23 cellular contexts compared by ENCODE assay signal in genomic region chr5:115490601-115491000, GRCh38. TPM values are rescaled to one million over a fixed set of nuclear protein-coding genes. Genes with fewer than 3 reads are reported as not detected.
DNase-seq lines count a peak whose midpoint lies in the region; ATAC-seq and TF ChIP-seq lines count a peak whose summit lies in the region.
"Had no signal": no experiment of that assay in that cellular context is flagged by ENCODE, and none has a peak within 500 bp of the region (broad histone marks: within the 10 kb centered on the region; RNA-seq: fewer than 3 reads in every experiment).

No MANE protein-coding gene starts in this region.

- intact Hi-C loops in left cardiac atrium (cut with DNase I): no loop called here

- TF ChIP-seq CTCF in HEK293 (tag by site-specific recombination; IDR thresholded peaks at IDR 0.05): no peak
- no peak for TF ChIP-seq CTCF in WTC11 (IDR thresholded peaks at IDR 0.05)

- POLR2A ChIA-PET in HEK293 (lab: Yijun Ruan, JAX): no interaction called here
- POLR2A ChIA-PET in WTC11 (lab: Charles Lee): no interaction called here

- ATAC-seq in WTC11 (peak; percentile 23), left cardiac atrium (no peak)

- no peaks in the 10 kb centered on the region for H3K9me3 Mint-ChIP-seq in WTC11
- H3K9me3 Mint-ChIP-seq: H9 had no signal

- H3K4me3 Mint-ChIP-seq in WTC11: no peak overlapping the region
- H3K4me3 Mint-ChIP-seq: H9, IgD-negative memory B cell had no signal

- no peaks in the 10 kb centered on the region for H3K36me3 ChIP-seq in HEK293 (ENCODE audit: control insufficient read depth in 2 of 2, insufficient read depth in 1 of 2, low read length in 2 of 2)

- H3K27me3 Mint-ChIP-seq in WTC11 (ENCODE audit: low read depth): no peaks in the 10 kb centered on the region; the same call in 1 of the 2 replicates

- DNase-seq in NCI-H510A (lab: John Stamatoyannopoulos, UW): peak; percentile 9
- no peak for DNase-seq in NCI-H510A treated with DMSO at 0.1 percent for 48 hours (lab: John Stamatoyannopoulos, UW)
- no peak for DNase-seq in WTC11 (ENCODE audit: low spot score)
- DNase-seq in myocyte (ENCODE audit: low read depth): peak; percentile 56
- no peak for DNase-seq in left cardiac atrium
- DNase-seq in Ammon's horn (ENCODE audit: low spot score): no peak
- no peak for DNase-seq in ureter (ENCODE audit: low spot score)
- DNase-seq: AML-193, Caco-2, GF-D8, H9, Karpas-422, MM.1S, NCI-H1092, NCI-H1436 treated with DMSO at 0.1 percent for 48 hours, NCI-H2081, NCI-H2171 treated with DMSO at 0.1 percent for 48 hours, NCI-H446, NCI-H82, PC-9 had no signal

- no peak overlapping the region for H3K27ac Mint-ChIP-seq in WTC11
- H3K27ac Mint-ChIP-seq: H9, IgD-negative memory B cell had no signal

- no peaks in the 10 kb centered on the region for H3K36me3 Mint-ChIP-seq in WTC11
- H3K36me3 Mint-ChIP-seq: IgD-negative memory B cell had no signal

- H3K27ac ChIP-seq in HEK293 (ENCODE audit: extremely low read depth, low read depth, low read length): no peak overlapping the region
- H3K27ac ChIP-seq: 22Rv1, PC-9 had no signal

- H3K9me3 ChIP-seq in HEK293 (ENCODE audit: control insufficient read depth, insufficient read depth, low read depth, low read length): no peaks in the 10 kb centered on the region
- H3K9me3 ChIP-seq: Caco-2 had no signal

- CTCF ChIA-PET in HEK293 (lab: Yijun Ruan, JAX) (no interaction called here), WTC11 (lab: Charles Lee) (no interaction called here)

- H3K4me1 ChIP-seq in HEK293 (ENCODE audit: control insufficient read depth, insufficient read depth, low read length): no peaks in the 10 kb centered on the region
- H3K4me1 ChIP-seq: Caco-2 had no signal

- peaks cover 19% of the 10 kb centered on the region for H3K4me1 Mint-ChIP-seq in WTC11

- no peak overlapping the region for H3K4me3 ChIP-seq in HEK293 (ENCODE audit: low read depth, low read length)
- H3K4me3 ChIP-seq: PC-9 had no signal

TF ChIP-seq in HEK293, 187 proteins besides CTCF, POLR2A, EP300 and RAD21:
- TF ChIP-seq, protein P1, sequence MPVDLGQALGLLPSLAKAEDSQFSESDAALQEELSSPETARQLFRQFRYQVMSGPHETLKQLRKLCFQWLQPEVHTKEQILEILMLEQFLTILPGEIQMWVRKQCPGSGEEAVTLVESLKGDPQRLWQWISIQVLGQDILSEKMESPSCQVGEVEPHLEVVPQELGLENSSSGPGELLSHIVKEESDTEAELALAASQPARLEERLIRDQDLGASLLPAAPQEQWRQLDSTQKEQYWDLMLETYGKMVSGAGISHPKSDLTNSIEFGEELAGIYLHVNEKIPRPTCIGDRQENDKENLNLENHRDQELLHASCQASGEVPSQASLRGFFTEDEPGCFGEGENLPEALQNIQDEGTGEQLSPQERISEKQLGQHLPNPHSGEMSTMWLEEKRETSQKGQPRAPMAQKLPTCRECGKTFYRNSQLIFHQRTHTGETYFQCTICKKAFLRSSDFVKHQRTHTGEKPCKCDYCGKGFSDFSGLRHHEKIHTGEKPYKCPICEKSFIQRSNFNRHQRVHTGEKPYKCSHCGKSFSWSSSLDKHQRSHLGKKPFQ (tag by site-specific recombination; IDR thresholded peaks at IDR 0.05): peak; percentile 34; the same call in 1 of the 2 replicates
- TF ChIP-seq ZNF48 (tag by site-specific recombination; IDR thresholded peaks at IDR 0.05): no peak
TF ChIP-seq in HEK293: peak in this region for 1.

TF ChIP-seq in WTC11, 78 proteins besides CTCF, POLR2A, EP300 and RAD21:
- TF ChIP-seq TCF7 (CRISPR knock-in tag; IDR thresholded peaks at IDR 0.05; ENCODE audit: low read depth) (no peak), EMX1 (CRISPR knock-in tag; IDR thresholded peaks at IDR 0.05) (no peak), ZNF416 (CRISPR knock-in tag; IDR thresholded peaks at IDR 0.05) (no peak), NFYB (CRISPR knock-in tag; conservative IDR thresholded peaks at IDR 0.05; ENCODE audit: low read depth) (no peak), NR1H2 (CRISPR knock-in tag; IDR thresholded peaks at IDR 0.05) (no peak), NR3C1 (CRISPR knock-in tag; conservative IDR thresholded peaks at IDR 0.05; ENCODE audit: low read depth) (no peak), ZNF263 (CRISPR knock-in tag; IDR thresholded peaks at IDR 0.05; ENCODE audit: low read depth) (no peak), ETV6 (CRISPR knock-in tag; IDR thresholded peaks at IDR 0.05) (no peak), RORB (CRISPR knock-in tag; IDR thresholded peaks at IDR 0.05) (no peak), ZNF317 (CRISPR knock-in tag; IDR thresholded peaks at IDR 0.05; ENCODE audit: borderline replicate concordance, low read depth) (no peak), CREM (CRISPR knock-in tag; IDR thresholded peaks at IDR 0.05) (no peak), ZSCAN18 (CRISPR knock-in tag; IDR thresholded peaks at IDR 0.05) (no peak), CREB1 (CRISPR knock-in tag; IDR thresholded peaks at IDR 0.05) (no peak), ATF1 (CRISPR knock-in tag; IDR thresholded peaks at IDR 0.05) (no peak), ESRRA (CRISPR knock-in tag; IDR thresholded peaks at IDR 0.05; ENCODE audit: borderline replicate concordance) (no peak), IRF1 (CRISPR knock-in tag; IDR thresholded peaks at IDR 0.05) (no peak), TEAD4 (CRISPR knock-in tag; IDR thresholded peaks at IDR 0.05) (no peak), CBFB (CRISPR knock-in tag; IDR thresholded peaks at IDR 0.05; ENCODE audit: low read depth) (no peak), TP53 (CRISPR knock-in tag; IDR thresholded peaks at IDR 0.05) (no peak)
- TF ChIP-seq, protein P2, sequence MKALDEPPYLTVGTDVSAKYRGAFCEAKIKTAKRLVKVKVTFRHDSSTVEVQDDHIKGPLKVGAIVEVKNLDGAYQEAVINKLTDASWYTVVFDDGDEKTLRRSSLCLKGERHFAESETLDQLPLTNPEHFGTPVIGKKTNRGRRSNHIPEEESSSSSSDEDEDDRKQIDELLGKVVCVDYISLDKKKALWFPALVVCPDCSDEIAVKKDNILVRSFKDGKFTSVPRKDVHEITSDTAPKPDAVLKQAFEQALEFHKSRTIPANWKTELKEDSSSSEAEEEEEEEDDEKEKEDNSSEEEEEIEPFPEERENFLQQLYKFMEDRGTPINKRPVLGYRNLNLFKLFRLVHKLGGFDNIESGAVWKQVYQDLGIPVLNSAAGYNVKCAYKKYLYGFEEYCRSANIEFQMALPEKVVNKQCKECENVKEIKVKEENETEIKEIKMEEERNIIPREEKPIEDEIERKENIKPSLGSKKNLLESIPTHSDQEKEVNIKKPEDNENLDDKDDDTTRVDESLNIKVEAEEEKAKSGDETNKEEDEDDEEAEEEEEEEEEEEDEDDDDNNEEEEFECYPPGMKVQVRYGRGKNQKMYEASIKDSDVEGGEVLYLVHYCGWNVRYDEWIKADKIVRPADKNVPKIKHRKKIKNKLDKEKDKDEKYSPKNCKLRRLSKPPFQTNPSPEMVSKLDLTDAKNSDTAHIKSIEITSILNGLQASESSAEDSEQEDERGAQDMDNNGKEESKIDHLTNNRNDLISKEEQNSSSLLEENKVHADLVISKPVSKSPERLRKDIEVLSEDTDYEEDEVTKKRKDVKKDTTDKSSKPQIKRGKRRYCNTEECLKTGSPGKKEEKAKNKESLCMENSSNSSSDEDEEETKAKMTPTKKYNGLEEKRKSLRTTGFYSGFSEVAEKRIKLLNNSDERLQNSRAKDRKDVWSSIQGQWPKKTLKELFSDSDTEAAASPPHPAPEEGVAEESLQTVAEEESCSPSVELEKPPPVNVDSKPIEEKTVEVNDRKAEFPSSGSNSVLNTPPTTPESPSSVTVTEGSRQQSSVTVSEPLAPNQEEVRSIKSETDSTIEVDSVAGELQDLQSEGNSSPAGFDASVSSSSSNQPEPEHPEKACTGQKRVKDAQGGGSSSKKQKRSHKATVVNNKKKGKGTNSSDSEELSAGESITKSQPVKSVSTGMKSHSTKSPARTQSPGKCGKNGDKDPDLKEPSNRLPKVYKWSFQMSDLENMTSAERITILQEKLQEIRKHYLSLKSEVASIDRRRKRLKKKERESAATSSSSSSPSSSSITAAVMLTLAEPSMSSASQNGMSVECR (CRISPR knock-in tag; IDR thresholded peaks at IDR 0.05; ENCODE audit: borderline replicate concordance): no peak

RNA-seq across cellular contexts. Expression of gene FEM1C, which starts 54.0 kb away (rescaled TPM):
- total RNA-seq in WTC11 (2021): 12.1 to 13.6 TPM (median 12.4 TPM) in 3 replicates
- total RNA-seq in myocyte: 16.8 and 18.7 TPM in 2 replicates
- 6.9 TPM for polyA plus RNA-seq in myocyte (2012)
- 10 to 100 TPM; 23.2 to 31.0 TPM for total RNA-seq in left cardiac atrium
- 19.1 TPM for total RNA-seq in ureter

Comparison
In these comparisons a context has a peak if more than half of its experiments do, and no peak if none do; other contexts are left out.
1. DNase-seq: peak in NCI-H510A (single experiment) and myocyte (single experiment); none in NCI-H510A treated with DMSO at 0.1 percent for 48 hours (single experiment), WTC11 (single experiment), left cardiac atrium (single experiment), Ammon's horn (single experiment) and ureter (single experiment).